ENCODE assay signal across 8 cellular contexts in the genomic region with DNA sequence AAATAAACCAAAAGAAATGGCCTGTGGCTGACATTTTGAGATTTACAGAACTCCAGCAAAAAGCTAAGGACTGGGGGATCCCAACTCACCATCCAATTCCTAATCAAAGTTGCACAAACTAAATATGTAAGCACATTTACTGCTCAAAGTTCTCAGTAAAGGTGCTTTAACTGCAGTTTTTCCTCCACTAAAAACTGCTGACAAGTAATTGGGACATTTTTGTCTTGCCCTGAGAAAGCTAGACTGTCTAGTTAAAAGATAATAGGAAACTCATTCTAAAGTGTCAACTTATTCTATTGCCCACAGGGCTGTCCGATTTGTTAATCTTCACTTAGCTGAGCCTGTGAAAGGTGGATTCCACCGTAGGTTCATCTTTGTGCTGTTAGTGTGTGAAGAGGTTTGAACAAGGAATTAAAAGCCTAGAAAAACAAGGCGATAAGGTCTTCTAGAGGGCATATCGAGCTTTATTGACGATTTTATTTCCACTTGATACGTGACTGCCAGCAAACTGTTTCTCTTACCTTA. TPM values are rescaled to one million over a fixed set of nuclear protein-coding genes. Genes with fewer than 3 reads are reported as not detected.
DNase-seq lines count a peak whose midpoint lies in the region; ATAC-seq and TF ChIP-seq lines count a peak whose summit lies in the region.

No MANE protein-coding gene starts in this region.

- peak overlapping the region; percentile 94 for H3K27ac ChIP-seq in HL-60 (replicated peaks)

- H3K27me3 ChIP-seq in HL-60 (ENCODE audit: insufficient read depth, poor library complexity, severe bottlenecking), result no peaks in the 10 kb centered on the region

- H3K4me1 Mint-ChIP-seq in activated CD8-positive, alpha-beta T cell treated with anti-CD3 and anti-CD28 coated beads, Interleukin-2, amount 10 ng/mL, durations not matched to agents 7 days and 5 days (ENCODE audit: low read depth), result peaks cover 41% of the 10 kb centered on the region
- H3K4me1 Mint-ChIP-seq in immature natural killer cell, result peaks cover 33% of the 10 kb centered on the region in 2 donors
- H3K4me1 Mint-ChIP-seq in stimulated activated effector memory CD8-positive, alpha-beta T cell treated with anti-CD3 and anti-CD28 coated beads, Interleukin-12 subunit alpha, Interleukin-12 subunit beta, amount 100 ng/mL, for 72 hours, result peaks cover 14% of the 10 kb centered on the region

- H3K4me3 Mint-ChIP-seq in activated CD8-positive, alpha-beta T cell treated with anti-CD3 and anti-CD28 coated beads, Interleukin-2, amount 10 ng/mL, durations not matched to agents 7 days and 5 days, result peak overlapping the region; percentile 88
- H3K4me3 Mint-ChIP-seq in immature natural killer cell, result peak overlapping the region; percentile 85 to 94 (median 92)
- H3K4me3 Mint-ChIP-seq in stimulated activated effector memory CD8-positive, alpha-beta T cell treated with anti-CD3 and anti-CD28 coated beads, Interleukin-12 subunit alpha, Interleukin-12 subunit beta, amount 100 ng/mL, for 72 hours, result peak overlapping the region; percentile 73

- ATAC-seq in activated CD8-positive, alpha-beta T cell treated with anti-CD3 and anti-CD28 coated beads, Interleukin-2, amount 10 ng/mL, durations not matched to agents 7 days and 5 days, result no peak
- no peak for ATAC-seq in stimulated activated effector memory CD8-positive, alpha-beta T cell treated with anti-CD3 and anti-CD28 coated beads, Interleukin-12 subunit alpha, Interleukin-12 subunit beta, amount 100 ng/mL, for 72 hours
- no peak for ATAC-seq in HG03159 (IDR thresholded peaks at IDR 0.05; ENCODE audit: unreplicated experiment)

- no peaks in the 10 kb centered on the region for H3K27me3 Mint-ChIP-seq in activated CD8-positive, alpha-beta T cell treated with anti-CD3 and anti-CD28 coated beads, Interleukin-2, amount 10 ng/mL, durations not matched to agents 7 days and 5 days (ENCODE audit: low read depth)
- H3K27me3 Mint-ChIP-seq in immature natural killer cell (ENCODE audit: low read depth in 3 of 3), result peaks cover 0 to 4% (median 0%) of the 10 kb centered on the region in 3 donors

- TF ChIP-seq CTCF in HL-60 (IDR thresholded peaks at IDR 0.05; ENCODE audit: insufficient read depth, low read length), result no peak

- DNase-seq in HL-60 (ENCODE audit: low read depth in 1 of 2, low spot score in 1 of 2) (no peak), immature natural killer cell (no peak), NCI-H774 (lab: John Stamatoyannopoulos, UW) (no peak), NCI-H1105 (lab: John Stamatoyannopoulos, UW) (no peak)
- DNase-seq in activated CD8-positive, alpha-beta T cell treated with anti-CD3 and anti-CD28 coated beads, Interleukin-2, amount 10 ng/mL, durations not matched to agents 7 days and 5 days, result no peak
- no peak for DNase-seq in stimulated activated effector memory CD8-positive, alpha-beta T cell treated with anti-CD3 and anti-CD28 coated beads, Interleukin-12 subunit alpha, Interleukin-12 subunit beta, amount 100 ng/mL, for 72 hours (ENCODE audit: low spot score in 2 of 2)
- no peak for DNase-seq in stimulated activated CD4-positive, alpha-beta T cell treated with anti-CD3 and anti-CD28 coated beads, Interleukin-4, amount 100 ng/mL, for 1 hour

- H3K27ac Mint-ChIP-seq in activated CD8-positive, alpha-beta T cell treated with anti-CD3 and anti-CD28 coated beads, Interleukin-2, amount 10 ng/mL, durations not matched to agents 7 days and 5 days, result peak overlapping the region; percentile 89
- peak overlapping the region; percentile 38 to 91 (median 84) for H3K27ac Mint-ChIP-seq in immature natural killer cell
- peak overlapping the region; percentile 50 for H3K27ac Mint-ChIP-seq in stimulated activated effector memory CD8-positive, alpha-beta T cell treated with anti-CD3 and anti-CD28 coated beads, Interleukin-12 subunit alpha, Interleukin-12 subunit beta, amount 100 ng/mL, for 72 hours

- H3K36me3 Mint-ChIP-seq in activated CD8-positive, alpha-beta T cell treated with anti-CD3 and anti-CD28 coated beads, Interleukin-2, amount 10 ng/mL, durations not matched to agents 7 days and 5 days (ENCODE audit: low read depth), result peaks cover 39% of the 10 kb centered on the region
- no peaks in the 10 kb centered on the region for H3K36me3 Mint-ChIP-seq in immature natural killer cell
- H3K36me3 Mint-ChIP-seq in stimulated activated effector memory CD8-positive, alpha-beta T cell treated with anti-CD3 and anti-CD28 coated beads, Interleukin-12 subunit alpha, Interleukin-12 subunit beta, amount 100 ng/mL, for 72 hours, result no peaks in the 10 kb centered on the region

- CTCF ChIA-PET in activated CD8-positive, alpha-beta T cell treated with anti-CD3 and anti-CD28 coated beads, Interleukin-2, amount 10 ng/mL, durations not matched to agents 7 days and 5 days (lab: Charles Lee), result interaction anchor here (0.7 to 3.1 kb wide), 18 partner anchors 8 to 81 kb away, joined by 3 to 19 read pairs (median 5); no protein-coding TSS in a partner anchor

- no peaks in the 10 kb centered on the region for H3K9me3 Mint-ChIP-seq in activated CD8-positive, alpha-beta T cell treated with anti-CD3 and anti-CD28 coated beads, Interleukin-2, amount 10 ng/mL, durations not matched to agents 7 days and 5 days (ENCODE audit: insufficient read depth)
- H3K9me3 Mint-ChIP-seq in immature natural killer cell, result no peaks in the 10 kb centered on the region
- no peaks in the 10 kb centered on the region for H3K9me3 Mint-ChIP-seq in stimulated activated effector memory CD8-positive, alpha-beta T cell treated with anti-CD3 and anti-CD28 coated beads, Interleukin-12 subunit alpha, Interleukin-12 subunit beta, amount 100 ng/mL, for 72 hours

- POLR2A ChIA-PET in activated CD8-positive, alpha-beta T cell treated with anti-CD3 and anti-CD28 coated beads, Interleukin-2, amount 10 ng/mL, durations not matched to agents 7 days and 5 days (lab: Charles Lee), result interaction anchor here (0.7 to 5.8 kb wide), 10 partner anchors 9 to 75 kb away, joined by 4 to 122 read pairs (median 5); no protein-coding TSS in a partner anchor

- peak overlapping the region; percentile 48 for H3K4me3 ChIP-seq in HL-60 (replicated peaks; ENCODE audit: insufficient read depth, low read length)

RNA-seq across cellular contexts. Expression of a gene that starts 1.0 kb away (rescaled TPM):
- 100 to 1,000 TPM; 386 to 389 TPM for total RNA-seq in activated CD8-positive, alpha-beta T cell treated with anti-CD3 and anti-CD28 coated beads, Interleukin-2, amount 10 ng/mL, durations not matched to agents 7 days and 5 days
- polyA plus RNA-seq in immature natural killer cell, result 10 to 100 TPM; 15.3 to 81.9 (median 25.7) TPM

RNA-seq across cellular contexts. Expression of a gene that starts 36.8 kb away (rescaled TPM):
- 10 to 100 TPM; 32.8 to 33.5 TPM for total RNA-seq in activated CD8-positive, alpha-beta T cell treated with anti-CD3 and anti-CD28 coated beads, Interleukin-2, amount 10 ng/mL, durations not matched to agents 7 days and 5 days
- 10 to 100 TPM in 2 of 3 donors, 1 to 10 TPM in 1; 9.6 to 15.3 (median 11.6) TPM for polyA plus RNA-seq in immature natural killer cell
